ENCODE assay signal across 9 cellular contexts in genomic region chr2:224925822-224926124, GRCh38.
DNase-seq lines count a peak whose midpoint lies in the region; ATAC-seq, FAIRE-seq and TF ChIP-seq lines count a peak whose summit lies in the region.
"Had no signal": no experiment of that assay in that cellular context is flagged by ENCODE, and none has a peak within 500 bp of the region (broad histone marks: within the 10 kb centered on the region; RNA-seq: fewer than 3 reads in every experiment).

No MANE protein-coding gene starts in this region.

- in situ Hi-C loops in GM12878 (cut with MboI) = no loop called here

- no peak for TF ChIP-seq RAD21 in GM12878 (IDR thresholded peaks at IDR 0.05; ENCODE audit: insufficient read depth, low read depth, low read length)

- no peaks in the 10 kb centered on the region for H4K20me1 ChIP-seq in GM12878 (ENCODE audit: control insufficient read depth, insufficient read depth)

- H3K36me3 ChIP-seq in GM12878 (ENCODE audit: control insufficient read depth in 2 of 2, insufficient read depth in 2 of 2, low read length in 1 of 2) = peaks cover 12 to 28% of the 10 kb centered on the region in 2 experiments
- H3K36me3 ChIP-seq in spleen = peaks cover 0 to 59% (median 3%) of the 10 kb centered on the region in 6 donors

- H3K27me3 ChIP-seq in GM12878 (replicated peaks in 1 of 2; ENCODE audit: control insufficient read depth in 2 of 2, insufficient read depth in 2 of 2, low read length in 1 of 2) (no peaks in the 10 kb centered on the region), spleen (replicated peaks in 1 of 7) (no peaks in the 10 kb centered on the region)

- RAD21 ChIA-PET in GM12878 (lab: Charles Lee; ENCODE audit: unreplicated experiment) = interaction anchor here (1.3 to 5.5 kb wide), 2 partner anchors 12 to 15 kb away, joined by 4 to 40 read pairs; no protein-coding TSS in a partner anchor

- TF ChIP-seq CTCF in GM12878 (IDR thresholded peaks at IDR 0.05 in 2 of 3, conservative IDR thresholded peaks at IDR 0.05 in 1 of 3; ENCODE audit: control insufficient read depth in 2 of 3, extremely low read depth in 1 of 3, insufficient read depth in 1 of 3, low read depth in 3 of 3, low read length in 3 of 3) = no peak
- no peak for TF ChIP-seq CTCF in spleen (IDR thresholded peaks at IDR 0.05 in 8 of 11, conservative IDR thresholded peaks at IDR 0.05 in 3 of 11)

- SMC1A ChIA-PET in GM12878 (lab: Charles Lee; ENCODE audit: uncharacterized antibody, unreplicated experiment) = interaction anchor here (1.0 to 21.4 kb wide), 7 partner anchors 9 to 80 kb away, joined by 3 to 443 read pairs (median 5); no protein-coding TSS in a partner anchor

- POLR2A ChIA-PET in GM12878 (lab: Charles Lee) = interaction anchor here (0.5 to 5.3 kb wide), 6 partner anchors 12 to 88 kb away, joined by 3 to 34 read pairs (median 4); no protein-coding TSS in a partner anchor

- H3K9me3 ChIP-seq in GM12878 (replicated peaks; ENCODE audit: control insufficient read depth, insufficient read depth, low read length) = no peaks in the 10 kb centered on the region
- H3K9me3 ChIP-seq in spleen = no peaks in the 10 kb centered on the region

- no TSS peak for BruUV-seq in GM12878 (replicated peaks; lab: Mats Ljungman, UMichigan)

- FAIRE-seq in GM12878 (lab: Jason Lieb, UNC) = peak; percentile 23

- H3K4me1 ChIP-seq in GM12878 (ENCODE audit: control insufficient read depth, insufficient read depth, low read length) (peaks cover 70% of the 10 kb centered on the region), spleen (peaks cover 44 to 100% (median 96%) of the 10 kb centered on the region in 6 donors)

- ATAC-seq in GM19463 (IDR thresholded peaks at IDR 0.05; ENCODE audit: unreplicated experiment) (peak; percentile 26), HG03095 (IDR thresholded peaks at IDR 0.05; ENCODE audit: unreplicated experiment) (peak; percentile 30), GM12878 (peak; percentile 21), GM21526 (IDR thresholded peaks at IDR 0.05; ENCODE audit: low FRiP score, unreplicated experiment) (no peak)

- H3K27ac ChIP-seq in GM12878 (ENCODE audit: control insufficient read depth, insufficient read depth) = peak overlapping the region; percentile 71
- H3K27ac ChIP-seq in spleen = peak overlapping the region; percentile 10 to 86 (median 68)

- H2AFZ ChIP-seq in GM12878 (ENCODE audit: control insufficient read depth, low read depth, low read length) = no peak overlapping the region

- TF ChIP-seq POLR2A in GM12878 (IDR thresholded peaks at IDR 0.05; ENCODE audit: low read depth, low read length) = no peak
- no peak for TF ChIP-seq POLR2A in spleen (IDR thresholded peaks at IDR 0.05)

- no peak overlapping the region for H3K9ac ChIP-seq in GM12878 (ENCODE audit: control insufficient read depth, insufficient read depth, low read length)

- no peak overlapping the region for H3K4me3 ChIP-seq in GM12878
- no peak overlapping the region for H3K4me3 ChIP-seq in spleen

- DNase-seq in GM12878 (ENCODE audit: low read depth, low spot score) = no peak
- DNase-seq in spleen = no peak
- DNase-seq in NCI-H226 = no peak
- DNase-seq in AML-193 (lab: John Stamatoyannopoulos, UW) = no peak
- DNase-seq in COLO668 (lab: John Stamatoyannopoulos, UW; ENCODE audit: unreplicated experiment) = no peak
- DNase-seq: effector CD4-positive, alpha-beta T cell had no signal

- TF ChIP-seq EP300 in GM12878 (IDR thresholded peaks at IDR 0.05; ENCODE audit: borderline replicate concordance in 1 of 2, control insufficient read depth in 1 of 2, low read depth in 2 of 2, low read length in 2 of 2) = 0 out of 4 replicates have a peak, but pooled peaks of 1 of the 2 experiments have one; percentile 2

- peaks cover 52% of the 10 kb centered on the region for H3K79me2 ChIP-seq in GM12878 (ENCODE audit: control insufficient read depth, insufficient read depth, low read length)

- H3K4me2 ChIP-seq in GM12878 (ENCODE audit: control insufficient read depth, insufficient read depth) = peak overlapping the region; percentile 81

- CTCF ChIA-PET in GM12878 (lab: Yijun Ruan, JAX) = interaction anchor here (5.8 to 14.6 kb wide), 2 partner anchors 15 to 77 kb away, joined by 83 to 118 read pairs; no protein-coding TSS in a partner anchor

- intact Hi-C loops in GM12878 (cut with micrococcal nuclease; ENCODE audit: unreplicated experiment) = no loop called here
- intact Hi-C loops in spleen (cut with DNase I; ENCODE audit: low total_unique reads) = no loop called here

TF ChIP-seq in GM12878, 131 proteins besides CTCF, POLR2A, EP300 and RAD21:
- TF ChIP-seq CHD2 (IDR thresholded peaks at IDR 0.05; ENCODE audit: borderline replicate concordance, low read depth, low read length) (no peak), BCL11A (IDR thresholded peaks at IDR 0.05; ENCODE audit: low read depth, low read length) (0 out of 2 replicates have a peak, but pooled peaks have one; percentile 26), NFIC (IDR thresholded peaks at IDR 0.05; ENCODE audit: low read depth, low read length) (peak; percentile 6; the same call in 1 of the 2 replicates), NRF1 (conservative IDR thresholded peaks at IDR 0.05; ENCODE audit: low read depth, low read length) (no peak), IRF4 (IDR thresholded peaks at IDR 0.05; ENCODE audit: low read depth, low read length) (0 out of 2 replicates have a peak, but pooled peaks have one; percentile 21), ATF2 (IDR thresholded peaks at IDR 0.05; ENCODE audit: low read length) (0 out of 2 replicates have a peak, but pooled peaks have one; percentile 26), TCF7 (IDR thresholded peaks at IDR 0.05; ENCODE audit: borderline replicate concordance) (0 out of 2 replicates have a peak, but pooled peaks have one; percentile 20), IKZF2 (IDR thresholded peaks at IDR 0.05) (0 out of 4 replicates have a peak, but pooled peaks of 1 of the 2 experiments have one; percentile 26), TBL1XR1 (IDR thresholded peaks at IDR 0.05; ENCODE audit: low read depth, low read length) (no peak), IRF3 (IDR thresholded peaks at IDR 0.05) (no peak), JUNB (IDR thresholded peaks at IDR 0.05) (peak; percentile 87), ETV6 (conservative IDR thresholded peaks at IDR 0.05 in 1 of 2, IDR thresholded peaks at IDR 0.05 in 1 of 2; ENCODE audit: borderline replicate concordance in 1 of 2, low read depth in 1 of 2) (peak in 1 of 2 experiments; percentile 63; a peak in 1 of 4 replicates), SRF (IDR thresholded peaks at IDR 0.05; ENCODE audit: low read depth in 2 of 2, low read length in 2 of 2) (no peak), ZBTB4 (CRISPR knock-in tag; IDR thresholded peaks at IDR 0.05) (no peak), MEF2B (IDR thresholded peaks at IDR 0.05; ENCODE audit: partially characterized antibody, poor library complexity, severe bottlenecking) (peak; percentile 7), ZNF24 (IDR thresholded peaks at IDR 0.05) (0 out of 2 replicates have a peak, but pooled peaks have one; percentile 40), CBX5 (IDR thresholded peaks at IDR 0.05; ENCODE audit: low read depth) (no peak), ZNF384 (IDR thresholded peaks at IDR 0.05; ENCODE audit: borderline replicate concordance, low read depth, low read length) (no peak), NR2F1 (conservative IDR thresholded peaks at IDR 0.05) (no peak), PAX8 (IDR thresholded peaks at IDR 0.05) (no peak)
